Comparison of ENCODE assay signal across 22 cellular contexts in genomic region chr10:58586282-58586681, GRCh38.
DNase-seq lines count a peak whose midpoint lies in the region; ATAC-seq and TF ChIP-seq lines count a peak whose summit lies in the region.
"Had no signal": no experiment of that assay in that cellular context is flagged by ENCODE, and none has a peak within 500 bp of the region (broad histone marks: within the 10 kb centered on the region; RNA-seq: fewer than 3 reads in every experiment).

No MANE protein-coding gene starts in this region.

- no peak for TF ChIP-seq POLR2A in stomach (IDR thresholded peaks at IDR 0.05)

- H3K27me3 Mint-ChIP-seq in Calu3 (ENCODE audit: unreplicated experiment): no peaks in the 10 kb centered on the region

- H3K27ac Mint-ChIP-seq in Calu3 (ENCODE audit: unreplicated experiment): peak overlapping the region; percentile 41
- H3K27ac Mint-ChIP-seq: B cell; CD4-positive, alpha-beta T cell; CD8-positive, alpha-beta T cell had no signal

- H3K9me3 ChIP-seq in left lung (no peaks in the 10 kb centered on the region), upper lobe of right lung (no peaks in the 10 kb centered on the region), stomach (peaks cover 0 to 6% (median 0%) of the 10 kb centered on the region in 4 donors)

- peaks cover 13% of the 10 kb centered on the region for H3K9me3 Mint-ChIP-seq in Calu3 (ENCODE audit: low read depth, unreplicated experiment)

- H3K27me3 ChIP-seq in left lung (no peaks in the 10 kb centered on the region), upper lobe of right lung (no peaks in the 10 kb centered on the region), stomach (no peaks in the 10 kb centered on the region)
- H3K27me3 ChIP-seq: BLaER1 treated with 17β-estradiol and CSF1 and Interleukin-3, amounts not matched to agents 10 nM and 100 nM had no signal

- ATAC-seq in left lung (peak; percentile 64), upper lobe of right lung (peak; percentile 66), left cardiac atrium (no peak)
- ATAC-seq: A549; CD8-positive, alpha-beta T cell; GM12878 had no signal

- H3K4me1 ChIP-seq in left lung (peaks cover 6 to 18% of the 10 kb centered on the region in 2 donors), upper lobe of right lung (peaks cover 10% of the 10 kb centered on the region), stomach (peaks cover 0 to 9% (median 0%) of the 10 kb centered on the region in 4 donors)

- no peak for TF ChIP-seq EP300 in stomach (IDR thresholded peaks at IDR 0.05)

- TF ChIP-seq CTCF in Calu3 (IDR thresholded peaks at IDR 0.05; ENCODE audit: unreplicated experiment): no peak
- no peak for TF ChIP-seq CTCF in left lung (IDR thresholded peaks at IDR 0.05)
- no peak for TF ChIP-seq CTCF in upper lobe of right lung (IDR thresholded peaks at IDR 0.05)
- TF ChIP-seq CTCF in stomach (IDR thresholded peaks at IDR 0.05): no peak

- H3K4me3 ChIP-seq in left lung: no peak overlapping the region
- no peak overlapping the region for H3K4me3 ChIP-seq in upper lobe of right lung
- H3K4me3 ChIP-seq in stomach: no peak overlapping the region
- H3K4me3 ChIP-seq: A549; BLaER1 treated with 17β-estradiol and CSF1 and Interleukin-3, amounts not matched to agents 10 nM and 100 nM; GM12878 had no signal

- H3K27ac ChIP-seq in left lung (no peak overlapping the region), upper lobe of right lung (no peak overlapping the region), stomach (no peak overlapping the region)
- H3K27ac ChIP-seq: 22Rv1, A549, C4-2B had no signal

- WGBS in stomach, 5 donors: 22 to 61% (median 49%) methylated on average over 8 of the region's 8 CpGs

- no peak overlapping the region for H3K4me3 Mint-ChIP-seq in Calu3 (ENCODE audit: low read depth, unreplicated experiment)
- H3K4me3 Mint-ChIP-seq: B cell; CD4-positive, alpha-beta T cell; CD8-positive, alpha-beta T cell had no signal

- CTCF ChIA-PET in Calu3 (lab: Charles Lee): interaction anchor here (0.5 to 1.9 kb wide), 8 partner anchors 9 to 171 kb away, joined by 3 to 6 read pairs (median 4); no protein-coding TSS in a partner anchor

- BruUV-seq in Calu3 (replicated peaks; lab: Mats Ljungman, UMichigan): no TSS peak

- H3K4me1 Mint-ChIP-seq in Calu3 (ENCODE audit: low read depth, unreplicated experiment): peaks cover 78% of the 10 kb centered on the region
- H3K4me1 Mint-ChIP-seq: B cell had no signal

- intact Hi-C loops in Calu3 (cut with micrococcal nuclease; ENCODE audit: unreplicated experiment) (loop anchor here (5.0 kb wide), 1 partner anchor 54 kb away; no protein-coding TSS in a partner anchor), left lung (cut with DNase I) (no loop called here), upper lobe of right lung (cut with DNase I) (no loop called here), stomach (cut with DNase I; ENCODE audit: low total_unique reads) (no loop called here), left cardiac atrium (cut with DNase I) (no loop called here)

- peaks cover 1% of the 10 kb centered on the region for H3K36me3 Mint-ChIP-seq in Calu3 (ENCODE audit: insufficient read depth, unreplicated experiment)
- H3K36me3 Mint-ChIP-seq: CD8-positive, alpha-beta T cell had no signal

- H3K36me3 ChIP-seq in left lung (no peaks in the 10 kb centered on the region), upper lobe of right lung (no peaks in the 10 kb centered on the region), stomach (no peaks in the 10 kb centered on the region)
- H3K36me3 ChIP-seq: BLaER1 treated with 17β-estradiol and CSF1 and Interleukin-3, amounts not matched to agents 10 nM and 100 nM had no signal

- DNase-seq in Calu3 (no peak), left lung (no peak), upper lobe of right lung (peak; percentile 66), stomach (no peak), left cardiac atrium (no peak)
- DNase-seq: AML-193; Caco-2; CD4-positive, alpha-beta T cell; CD8-positive, alpha-beta T cell; DMS 273 treated with DMSO at 0.1 percent for 48 hours; DMS153; DMS53; DMS79; DND-41; EL; GDM1 had no signal

Comparison
In these comparisons a context has a peak if more than half of its experiments do, and no peak if none do; other contexts are left out.
1. ATAC-seq: peak in left lung (single experiment) and upper lobe of right lung (single experiment); none in left cardiac atrium (0 of 2).